ENCODE assay signal across 9 cellular contexts in genomic region chrX:136916827-136917226, GRCh38.
"Had no signal": no experiment of that assay in that cellular context is flagged by ENCODE, and none has a peak within 500 bp of the region (broad histone marks: within the 10 kb centered on the region; RNA-seq: fewer than 3 reads in every experiment).

No MANE protein-coding gene starts in this region.

- H3K4me2 ChIP-seq: GM23338 had no signal

- FAIRE-seq: H1, H54, HTR-8/SVneo had no signal

- H3K9me3 Mint-ChIP-seq: GM23338, HFFc6 had no signal

- H3K4me1 Mint-ChIP-seq: GM23338, H9 had no signal

- ATAC-seq: GM23338 had no signal

- H3K4me3 ChIP-seq: GM23338 had no signal

- H2AFZ ChIP-seq: GM23338 had no signal

- H3K4me3 Mint-ChIP-seq: GM23338, H9, HFFc6 had no signal

- H3K27ac Mint-ChIP-seq: GM23338, H9, HFFc6 had no signal

- DNase-seq: H9, HCEC 1CT, HFFc6, IMR-90, KBM-7 had no signal
